In the genomic region with DNA sequence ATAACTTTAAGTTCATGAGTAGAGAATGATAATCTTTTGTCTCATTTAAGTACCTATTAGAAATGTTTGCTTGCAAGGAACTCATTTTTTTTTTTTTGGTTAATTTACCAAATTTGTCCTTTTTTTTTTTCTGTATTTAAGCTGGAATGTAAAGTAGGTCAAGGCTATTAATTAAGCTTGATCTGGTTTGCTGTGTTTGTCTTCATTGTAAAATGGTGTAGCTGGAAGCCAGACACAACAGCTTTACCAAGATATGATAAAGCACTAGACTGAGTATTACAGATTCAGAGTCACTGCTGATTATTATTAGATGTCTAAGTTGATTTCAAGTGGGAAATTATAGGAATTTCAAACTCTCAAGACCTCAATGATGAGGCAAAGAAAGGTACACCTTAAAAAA, we compare ENCODE assay signal across 34 cellular contexts. TPM values are rescaled to one million over a fixed set of nuclear protein-coding genes. Genes with fewer than 3 reads are reported as not detected.
"Had no signal": no experiment of that assay in that cellular context is flagged by ENCODE, and none has a peak within 500 bp of the region (broad histone marks: within the 10 kb centered on the region; RNA-seq: fewer than 3 reads in every experiment).

No MANE protein-coding gene starts in this region.

- ATAC-seq: activated CD4-positive, alpha-beta T cell treated with anti-CD3 and anti-CD28 coated beads for 36 hours; activated CD8-positive, alpha-beta memory T cell treated with anti-CD3 and anti-CD28 coated beads, Interleukin-2, amount 10 ng/mL, durations not matched to agents 7 days and 5 days; activated CD8-positive, alpha-beta T cell treated with anti-CD3 and anti-CD28 coated beads, Interleukin-2, amount 10 ng/mL, durations not matched to agents 7 days and 5 days; foreskin keratinocyte; gastrocnemius medialis; heart left ventricle had no signal

- H3K27me3 ChIP-seq: ascending aorta, breast epithelium, cardiac muscle cell, colonic mucosa, dorsolateral prefrontal cortex, esophagus muscularis mucosa, foreskin keratinocyte, gastrocnemius medialis, heart left ventricle had no signal

- H3K27ac Mint-ChIP-seq: activated CD4-positive, alpha-beta memory T cell treated with anti-CD3 and anti-CD28 coated beads for 36 hours; activated CD4-positive, alpha-beta T cell treated with anti-CD3 and anti-CD28 coated beads for 36 hours; activated CD4-positive, alpha-beta T cell treated with anti-CD3 and anti-CD28 coated beads, Interleukin-2, amount 10 ng/mL, durations not matched to agents 24 days and 14 days; activated CD8-positive, alpha-beta memory T cell treated with anti-CD3 and anti-CD28 coated beads, Interleukin-2, amount 10 ng/mL, durations not matched to agents 7 days and 5 days; activated CD8-positive, alpha-beta T cell treated with anti-CD3 and anti-CD28 coated beads, Interleukin-2, amount 10 ng/mL, durations not matched to agents 7 days and 5 days; activated naive CD4-positive, alpha-beta T cell treated with anti-CD3 and anti-CD28 coated beads for 36 hours; activated naive CD4-positive, alpha-beta T cell treated with anti-CD3 and anti-CD28 coated beads, Interleukin-2, amount 50 U/mL, for 24 hours; activated naive CD8-positive, alpha-beta T cell treated with anti-CD3 and anti-CD28 coated beads, Interleukin-2, amount 10 ng/mL, durations not matched to agents 7 days and 5 days; activated T-helper 1 cell treated with anti-CD3 and anti-CD28 coated beads, Interleukin-12 subunit alpha, Interleukin-12 subunit beta, Interleukin-2, Interleukin-4 antibody, amounts not matched to agents 30 ng/mL and 10 ng/mL and 1 ng/mL, durations not matched to agents 14 hours and 24 hours and 36 hours; activated T-helper 2 cell treated with anti-CD3 and anti-CD28 coated beads, Interferon-gamma antibody, Interleukin-2, Interleukin-4, amounts not matched to agents 10 μg/mL and 5 μg/mL and 100 μg/mL, durations not matched to agents 14 hours and 24 hours and 36 hours; brain had no signal

- H3K9me3 Mint-ChIP-seq: activated CD4-positive, alpha-beta memory T cell treated with anti-CD3 and anti-CD28 coated beads for 36 hours; activated CD4-positive, alpha-beta T cell treated with anti-CD3 and anti-CD28 coated beads, Interleukin-2, amount 10 ng/mL, durations not matched to agents 24 days and 14 days; activated naive CD4-positive, alpha-beta T cell treated with anti-CD3 and anti-CD28 coated beads for 36 hours; activated naive CD4-positive, alpha-beta T cell treated with anti-CD3 and anti-CD28 coated beads, Interleukin-2, amount 50 U/mL, for 24 hours; activated naive CD8-positive, alpha-beta T cell treated with anti-CD3 and anti-CD28 coated beads, Interleukin-2, amount 10 ng/mL, durations not matched to agents 7 days and 5 days; activated T-helper 1 cell treated with anti-CD3 and anti-CD28 coated beads, Interleukin-12 subunit alpha, Interleukin-12 subunit beta, Interleukin-2, Interleukin-4 antibody, amounts not matched to agents 30 ng/mL and 10 ng/mL and 1 ng/mL, durations not matched to agents 14 hours and 24 hours and 36 hours; activated T-helper 2 cell treated with anti-CD3 and anti-CD28 coated beads, Interferon-gamma antibody, Interleukin-2, Interleukin-4, amounts not matched to agents 10 μg/mL and 5 μg/mL and 100 μg/mL, durations not matched to agents 14 hours and 24 hours and 36 hours; brain had no signal

- H3K4me3 Mint-ChIP-seq: activated CD4-positive, alpha-beta memory T cell treated with anti-CD3 and anti-CD28 coated beads for 36 hours; activated CD4-positive, alpha-beta T cell treated with anti-CD3 and anti-CD28 coated beads for 36 hours; activated CD4-positive, alpha-beta T cell treated with anti-CD3 and anti-CD28 coated beads, Interleukin-2, amount 10 ng/mL, durations not matched to agents 24 days and 14 days; activated CD8-positive, alpha-beta memory T cell treated with anti-CD3 and anti-CD28 coated beads, Interleukin-2, amount 10 ng/mL, durations not matched to agents 7 days and 5 days; activated CD8-positive, alpha-beta T cell treated with anti-CD3 and anti-CD28 coated beads, Interleukin-2, amount 10 ng/mL, durations not matched to agents 7 days and 5 days; activated naive CD4-positive, alpha-beta T cell treated with anti-CD3 and anti-CD28 coated beads for 36 hours; activated naive CD4-positive, alpha-beta T cell treated with anti-CD3 and anti-CD28 coated beads, Interleukin-2, amount 50 U/mL, for 24 hours; activated naive CD8-positive, alpha-beta T cell treated with anti-CD3 and anti-CD28 coated beads, Interleukin-2, amount 10 ng/mL, durations not matched to agents 7 days and 5 days; activated T-helper 1 cell treated with anti-CD3 and anti-CD28 coated beads, Interleukin-12 subunit alpha, Interleukin-12 subunit beta, Interleukin-2, Interleukin-4 antibody, amounts not matched to agents 30 ng/mL and 10 ng/mL and 1 ng/mL, durations not matched to agents 14 hours and 24 hours and 36 hours; brain had no signal

- H3K9me3 ChIP-seq: ascending aorta, breast epithelium, colonic mucosa, esophagus muscularis mucosa, gastrocnemius medialis, heart left ventricle had no signal

- H3K27me3 Mint-ChIP-seq: activated CD4-positive, alpha-beta memory T cell treated with anti-CD3 and anti-CD28 coated beads for 36 hours; brain had no signal

- H3K27ac ChIP-seq: ascending aorta, breast epithelium, cardiac muscle cell, colonic mucosa, dorsolateral prefrontal cortex, esophagus muscularis mucosa, foreskin keratinocyte, gastrocnemius medialis, heart left ventricle had no signal

- H3K4me3 ChIP-seq: ascending aorta, breast epithelium, cardiac muscle cell, colonic mucosa, dorsolateral prefrontal cortex, esophagus muscularis mucosa, gastrocnemius medialis, heart left ventricle had no signal

- H3K4me1 ChIP-seq: ascending aorta, breast epithelium, colonic mucosa, gastrocnemius medialis, heart left ventricle had no signal

- H3K36me3 Mint-ChIP-seq: activated CD4-positive, alpha-beta memory T cell treated with anti-CD3 and anti-CD28 coated beads for 36 hours; activated CD8-positive, alpha-beta memory T cell treated with anti-CD3 and anti-CD28 coated beads, Interleukin-2, amount 10 ng/mL, durations not matched to agents 7 days and 5 days; activated naive CD4-positive, alpha-beta T cell treated with anti-CD3 and anti-CD28 coated beads, Interleukin-2, amount 50 U/mL, for 24 hours; activated naive CD8-positive, alpha-beta T cell treated with anti-CD3 and anti-CD28 coated beads, Interleukin-2, amount 10 ng/mL, durations not matched to agents 7 days and 5 days; brain had no signal

- DNase-seq: activated CD4-positive, alpha-beta memory T cell treated with anti-CD3 and anti-CD28 coated beads for 36 hours; activated CD4-positive, alpha-beta T cell treated with anti-CD3 and anti-CD28 coated beads for 36 hours; activated CD4-positive, alpha-beta T cell treated with anti-CD3 and anti-CD28 coated beads, Interleukin-2, amount 10 ng/mL, durations not matched to agents 24 days and 14 days; activated CD4-positive, CD25-positive, alpha-beta regulatory T cell; activated CD4-positive, CD25-positive, alpha-beta regulatory T cell treated with anti-CD3 and anti-CD28 coated beads, Interleukin-2, amount 50 U/mL, for 72 hours; activated CD8-positive, alpha-beta memory T cell treated with anti-CD3 and anti-CD28 coated beads, Interleukin-2, amount 10 ng/mL, durations not matched to agents 7 days and 5 days; activated CD8-positive, alpha-beta memory T cell treated with anti-CD3 and anti-CD28 coated beads, Interleukin-2, amount 50 U/mL, for 4 hours; activated CD8-positive, alpha-beta T cell treated with anti-CD3 and anti-CD28 coated beads, Interleukin-2, amount 10 ng/mL, durations not matched to agents 7 days and 5 days; activated effector memory CD4-positive, alpha-beta T cell treated with anti-CD3 and anti-CD28 coated beads, Interleukin-2, amount 50 U/mL, for 16 hours; activated naive CD4-positive, alpha-beta T cell treated with anti-CD3 and anti-CD28 coated beads for 36 hours; activated naive CD8-positive, alpha-beta T cell treated with anti-CD3 and anti-CD28 coated beads, Interleukin-2, amount 10 ng/mL, durations not matched to agents 7 days and 5 days; activated T-cell treated with anti-CD3 and anti-CD28 coated beads, Interleukin-2, amount 50 U/mL, for 1 hour; activated T-cell treated with anti-CD3 and anti-CD28 coated beads, Interleukin-2, amount 50 U/mL, for 48 hours; central memory CD4-positive, alpha-beta T cell; cerebellar nuclear complex; colonic mucosa; dorsolateral prefrontal cortex; effector memory CD4-positive, alpha-beta T cell; erythroblast; foreskin keratinocyte; gastrocnemius medialis; glutamatergic neuron; heart left ventricle; T-helper 2 cell had no signal

- H3K36me3 ChIP-seq: ascending aorta, breast epithelium, cardiac muscle cell, colonic mucosa, esophagus muscularis mucosa, gastrocnemius medialis, heart left ventricle had no signal

RNA-seq across cellular contexts. Expression of a gene that starts 15.0 kb away (rescaled TPM):
- total RNA-seq: activated CD4-positive, alpha-beta memory T cell treated with anti-CD3 and anti-CD28 coated beads for 36 hours; activated CD4-positive, alpha-beta T cell treated with anti-CD3 and anti-CD28 coated beads for 36 hours; activated CD4-positive, alpha-beta T cell treated with anti-CD3 and anti-CD28 coated beads, Interleukin-2, amount 10 ng/mL, durations not matched to agents 24 days and 14 days; activated CD8-positive, alpha-beta memory T cell treated with anti-CD3 and anti-CD28 coated beads for 36 hours; activated CD8-positive, alpha-beta memory T cell treated with anti-CD3 and anti-CD28 coated beads, Interleukin-2, amount 10 ng/mL, durations not matched to agents 7 days and 5 days; activated CD8-positive, alpha-beta T cell treated with anti-CD3 and anti-CD28 coated beads, Interleukin-2, amount 10 ng/mL, durations not matched to agents 7 days and 5 days; activated naive CD4-positive, alpha-beta T cell treated with anti-CD3 and anti-CD28 coated beads for 36 hours; activated naive CD8-positive, alpha-beta T cell treated with anti-CD3 and anti-CD28 coated beads, Interleukin-2, amount 10 ng/mL, durations not matched to agents 7 days and 5 days; activated T-helper 1 cell treated with anti-CD3 and anti-CD28 coated beads, Interleukin-12 subunit alpha, Interleukin-12 subunit beta, Interleukin-2, Interleukin-4 antibody, amounts not matched to agents 30 ng/mL and 10 ng/mL and 1 ng/mL, durations not matched to agents 14 hours and 24 hours and 36 hours; activated T-helper 2 cell treated with anti-CD3 and anti-CD28 coated beads, Interferon-gamma antibody, Interleukin-2, Interleukin-4, amounts not matched to agents 10 μg/mL and 5 μg/mL and 100 μg/mL, durations not matched to agents 14 hours and 24 hours and 36 hours; ascending aorta; T-helper 1 cell treated with Interleukin-12 subunit alpha and Interleukin-12 subunit beta and Interleukin-4 antibody, amounts not matched to agents 30 ng/mL and 1 ng/mL, for 36 hours had no signal
